Comparison of ENCODE assay signal across 8 cellular contexts in genomic region chr2:162344617-162344950, GRCh38. TPM values are rescaled to one million over a fixed set of nuclear protein-coding genes. Genes with fewer than 3 reads are reported as not detected.
DNase-seq lines count a peak whose midpoint lies in the region; ATAC-seq and TF ChIP-seq lines count a peak whose summit lies in the region.

No MANE protein-coding gene starts in this region.

- WGBS in mesodermal cell (ENCODE audit: insufficient coverage in 2 of 2), 2 experiments, result 17 to 53% methylated on average over 1 to 3 of the region's 8 CpGs

- no peak for ATAC-seq in HG03469 (IDR thresholded peaks at IDR 0.05; ENCODE audit: unreplicated experiment)
- ATAC-seq in GM19467 (IDR thresholded peaks at IDR 0.05; ENCODE audit: unreplicated experiment), result no peak

- H3K4me1 ChIP-seq in mesodermal cell (ENCODE audit: control insufficient read depth, insufficient read depth, low read length, poor library complexity, severe bottlenecking) (no peaks in the 10 kb centered on the region), vagina (peaks cover 6% of the 10 kb centered on the region)

- H3K4me3 ChIP-seq in HL-60 (replicated peaks; ENCODE audit: insufficient read depth, low read length) (peak overlapping the region; percentile 98), mesodermal cell (ENCODE audit: extremely low read depth, insufficient read depth, low read length, poor library complexity, severe bottlenecking) (peak overlapping the region; percentile 62), vagina (peak overlapping the region; percentile 64 to 83)

- peak; percentile 88 for DNase-seq in CD1c-positive myeloid dendritic cell (ENCODE audit: extremely low spot score)
- no peak for DNase-seq in HL-60 (ENCODE audit: low read depth in 1 of 2, low spot score in 1 of 2)
- DNase-seq in vagina (ENCODE audit: extremely low spot score in 2 of 2), result no peak
- no peak for DNase-seq in NCI-H526 (lab: John Stamatoyannopoulos, UW)

- H3K27me3 ChIP-seq in HL-60 (ENCODE audit: insufficient read depth, poor library complexity, severe bottlenecking) (no peaks in the 10 kb centered on the region), vagina (no peaks in the 10 kb centered on the region)

- H3K36me3 Mint-ChIP-seq in brain, result no peaks in the 10 kb centered on the region

- intact Hi-C loops in vagina (cut with DNase I), result no loop called here

- no peak for TF ChIP-seq CTCF in HL-60 (IDR thresholded peaks at IDR 0.05; ENCODE audit: insufficient read depth, low read length)
- no peak for TF ChIP-seq CTCF in brain (conservative IDR thresholded peaks at IDR 0.05)
- TF ChIP-seq CTCF in vagina (IDR thresholded peaks at IDR 0.05), result no peak

- H3K27ac ChIP-seq in HL-60 (replicated peaks) (peak overlapping the region; percentile 88), mesodermal cell (ENCODE audit: low read depth, low read length, severe bottlenecking) (peak overlapping the region; percentile 68), vagina (peak overlapping the region; percentile 55)

- TF ChIP-seq POLR2A in vagina (IDR thresholded peaks at IDR 0.05), result no peak

- H3K9me3 ChIP-seq in mesodermal cell (ENCODE audit: control insufficient read depth, low read length), result no peaks in the 10 kb centered on the region
- no peaks in the 10 kb centered on the region for H3K9me3 ChIP-seq in vagina

- no peaks in the 10 kb centered on the region for H3K9me3 Mint-ChIP-seq in brain

- peak overlapping the region; percentile 87 to 98 (median 97) for H3K4me3 Mint-ChIP-seq in brain

- H3K36me3 ChIP-seq in mesodermal cell (ENCODE audit: control insufficient read depth, insufficient read depth, low read length) (no peaks in the 10 kb centered on the region), vagina (no peaks in the 10 kb centered on the region)

- peak overlapping the region; percentile 83 to 92 (median 89) for H3K27ac Mint-ChIP-seq in brain

- peaks cover 13% of the 10 kb centered on the region for H3K27me3 Mint-ChIP-seq in brain

- peaks cover 36% of the 10 kb centered on the region for H3K4me1 Mint-ChIP-seq in brain

RNA-seq across cellular contexts. Expression of gene GCA, which starts 0.7 kb away (rescaled TPM):
- 24.6 TPM for polyA plus RNA-seq in brain (ENCODE audit: insufficient read depth, low read depth, low replicate concordance)
- polyA plus RNA-seq in mesodermal cell (2013, experiment 1 of 2), result 16.1 TPM
- polyA plus RNA-seq in mesodermal cell (2013, experiment 2 of 2), result 14.4 TPM
- 13.5 TPM for total RNA-seq in vagina

RNA-seq across cellular contexts. Expression of gene IFIH1, which starts 26.1 kb away (rescaled TPM):
- polyA plus RNA-seq in brain (ENCODE audit: insufficient read depth, low read depth, low replicate concordance), result 2.9 TPM
- polyA plus RNA-seq in mesodermal cell (2013, experiment 1 of 2), result 0.18 TPM
- polyA plus RNA-seq in mesodermal cell (2013, experiment 2 of 2), result 0.25 TPM
- total RNA-seq in vagina, result 12.3 TPM
